13 cellular contexts compared by ENCODE assay signal in the genomic region with DNA sequence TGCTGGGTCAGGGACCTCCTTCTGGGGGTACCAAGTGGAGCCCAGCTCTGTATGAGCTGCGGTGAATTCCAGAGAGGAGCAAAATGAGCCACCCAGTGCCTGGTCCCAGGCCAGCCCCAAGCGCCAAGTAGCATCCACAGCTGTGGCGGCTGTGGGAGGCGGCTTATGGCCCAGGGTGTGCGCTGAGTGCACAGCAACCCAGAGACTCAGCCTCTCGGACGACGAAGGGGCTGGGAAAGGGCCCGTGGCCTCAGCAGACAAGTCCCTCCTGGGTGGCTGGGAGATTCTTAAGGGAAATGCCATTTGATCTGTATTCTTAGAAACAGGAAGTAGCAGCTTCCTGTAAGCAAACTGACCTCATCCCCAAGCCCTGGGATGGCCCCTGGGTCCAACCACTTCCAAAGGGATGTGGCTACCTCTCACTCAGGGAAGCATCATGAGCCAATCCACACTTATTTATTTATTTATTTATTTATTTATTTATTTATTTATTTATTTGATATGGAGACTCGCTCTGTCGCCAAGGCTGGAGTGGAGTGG. TPM values are rescaled to one million over a fixed set of nuclear protein-coding genes. Genes with fewer than 3 reads are reported as not detected.
A peak's percentile ranks its signal among the peaks of the same experiment; 100 is the strongest.
DNase-seq lines count a peak whose midpoint lies in the region; ATAC-seq and TF ChIP-seq lines count a peak whose summit lies in the region.
"Had no signal": no experiment of that assay in that cellular context is flagged by ENCODE, and none has a peak within 500 bp of the region (broad histone marks: within the 10 kb centered on the region; RNA-seq: fewer than 3 reads in every experiment).

No MANE protein-coding gene starts in this region.

- H3K27me3 ChIP-seq in DND-41 (ENCODE audit: insufficient read depth, low read length, poor library complexity) (no peaks in the 10 kb centered on the region), MG63 (no peaks in the 10 kb centered on the region), liver (ENCODE audit: control insufficient read depth in 4 of 4, insufficient read depth in 4 of 4, low read length in 3 of 4) (no peaks in the 10 kb centered on the region)

- TF ChIP-seq RAD21 in liver (IDR thresholded peaks at IDR 0.05), result no peak

- H3K27ac ChIP-seq in DND-41 (ENCODE audit: low read length) (no peak overlapping the region), coronary artery (no peak overlapping the region), liver (ENCODE audit: low read depth in 1 of 2, low read length in 2 of 2) (no peak overlapping the region)
- H3K27ac ChIP-seq: thoracic aorta had no signal

- no peak overlapping the region for H2AFZ ChIP-seq in DND-41 (ENCODE audit: low read depth, low read length)

- H3K36me3 ChIP-seq in DND-41 (ENCODE audit: insufficient read depth, low read length) (no peaks in the 10 kb centered on the region), MG63 (no peaks in the 10 kb centered on the region), liver (ENCODE audit: control insufficient read depth in 4 of 4, insufficient read depth in 3 of 4, low read depth in 1 of 4, low read length in 3 of 4) (no peaks in the 10 kb centered on the region)
- H3K36me3 ChIP-seq: thoracic aorta had no signal

- TF ChIP-seq CTCF in DND-41 (IDR thresholded peaks at IDR 0.05; ENCODE audit: borderline replicate concordance, extremely low read depth, low read length, poor library complexity, severe bottlenecking), result no peak
- no peak for TF ChIP-seq CTCF in coronary artery (IDR thresholded peaks at IDR 0.05)
- TF ChIP-seq CTCF in liver (IDR thresholded peaks at IDR 0.05; ENCODE audit: low read depth, low read length, missing input control), result no peak

- no peaks in the 10 kb centered on the region for H3K79me2 ChIP-seq in DND-41 (ENCODE audit: insufficient read depth, low read length)

- H3K4me1 ChIP-seq in DND-41 (ENCODE audit: insufficient read depth, low read length) (peaks cover 9% of the 10 kb centered on the region), liver (ENCODE audit: control insufficient read depth in 4 of 4, insufficient read depth in 4 of 4, low read length in 3 of 4) (peaks cover 2 to 17% (median 11%) of the 10 kb centered on the region in 4 donors)

- H3K4me3 ChIP-seq in DND-41 (ENCODE audit: low read depth in 1 of 2, low read length in 2 of 2), result no peak overlapping the region
- no peak overlapping the region for H3K4me3 ChIP-seq in MG63
- H3K4me3 ChIP-seq in coronary artery, result no peak overlapping the region
- H3K4me3 ChIP-seq in liver (ENCODE audit: low read depth in 1 of 3, low read length in 3 of 3), result no peak overlapping the region
- H3K4me3 ChIP-seq: thoracic aorta had no signal

- H3K9me3 ChIP-seq in DND-41 (ENCODE audit: insufficient read depth, low read length, severe bottlenecking) (no peaks in the 10 kb centered on the region), MG63 (no peaks in the 10 kb centered on the region), liver (ENCODE audit: control insufficient read depth in 4 of 4, low read length in 3 of 4) (no peaks in the 10 kb centered on the region)

- no peak overlapping the region for H3K4me2 ChIP-seq in DND-41 (ENCODE audit: insufficient read depth, low read length)

- ATAC-seq in DND-41 (ENCODE audit: insufficient read depth, low read depth) (peak; percentile 63), GM19455 (IDR thresholded peaks at IDR 0.05; ENCODE audit: unreplicated experiment) (no peak)
- ATAC-seq: CD8-positive, alpha-beta T cell; HCT116 had no signal

- H3K9ac ChIP-seq in DND-41 (ENCODE audit: low read depth, low read length) (no peak overlapping the region), liver (ENCODE audit: low read depth in 1 of 2, low read length in 2 of 2) (no peak overlapping the region)

- peak; percentile 32 for DNase-seq in DND-41
- DNase-seq in MG63, result peak; percentile 56
- peak; percentile 54 for DNase-seq in coronary artery (ENCODE audit: low spot score)
- DNase-seq in NCI-H1417 treated with DMSO at 0.1 percent for 48 hours (lab: John Stamatoyannopoulos, UW), result no peak
- no peak for DNase-seq in NCI-H1105 treated with DMSO at 0.1 percent for 48 hours (lab: John Stamatoyannopoulos, UW)
- no peak for DNase-seq in DMS79 (lab: John Stamatoyannopoulos, UW)
- DNase-seq: CD8-positive, alpha-beta T cell; nephron progenitor cell; stimulated activated CD4-positive, alpha-beta T cell treated with anti-CD3 and anti-CD28 coated beads, Interleukin-4, amount 100 ng/mL, for 24 hours had no signal

- H4K20me1 ChIP-seq in DND-41 (ENCODE audit: insufficient read depth, low read length), result no peaks in the 10 kb centered on the region

- WGBS in liver, result 66% methylated on average over 11 of the region's 11 CpGs

TF ChIP-seq in liver, 16 proteins besides CTCF, POLR2A, EP300 and RAD21:
- TF ChIP-seq HNF4G (IDR thresholded peaks at IDR 0.05) (no peak), FOXA1 (IDR thresholded peaks at IDR 0.05) (no peak), JUND (IDR thresholded peaks at IDR 0.05) (no peak), SP1 (IDR thresholded peaks at IDR 0.05) (peak; percentile 8), YY1 (IDR thresholded peaks at IDR 0.05) (no peak), EGR1 (IDR thresholded peaks at IDR 0.05; ENCODE audit: low read depth in 2 of 2) (peak in 1 of 2 donors; percentile 31), HNF4A (conservative IDR thresholded peaks at IDR 0.05) (no peak), NR2F2 (IDR thresholded peaks at IDR 0.05) (peak; percentile 71), GABPA (IDR thresholded peaks at IDR 0.05 in 1 of 2, conservative IDR thresholded peaks at IDR 0.05 in 1 of 2) (no peak)
- TF ChIP-seq, protein P1, sequence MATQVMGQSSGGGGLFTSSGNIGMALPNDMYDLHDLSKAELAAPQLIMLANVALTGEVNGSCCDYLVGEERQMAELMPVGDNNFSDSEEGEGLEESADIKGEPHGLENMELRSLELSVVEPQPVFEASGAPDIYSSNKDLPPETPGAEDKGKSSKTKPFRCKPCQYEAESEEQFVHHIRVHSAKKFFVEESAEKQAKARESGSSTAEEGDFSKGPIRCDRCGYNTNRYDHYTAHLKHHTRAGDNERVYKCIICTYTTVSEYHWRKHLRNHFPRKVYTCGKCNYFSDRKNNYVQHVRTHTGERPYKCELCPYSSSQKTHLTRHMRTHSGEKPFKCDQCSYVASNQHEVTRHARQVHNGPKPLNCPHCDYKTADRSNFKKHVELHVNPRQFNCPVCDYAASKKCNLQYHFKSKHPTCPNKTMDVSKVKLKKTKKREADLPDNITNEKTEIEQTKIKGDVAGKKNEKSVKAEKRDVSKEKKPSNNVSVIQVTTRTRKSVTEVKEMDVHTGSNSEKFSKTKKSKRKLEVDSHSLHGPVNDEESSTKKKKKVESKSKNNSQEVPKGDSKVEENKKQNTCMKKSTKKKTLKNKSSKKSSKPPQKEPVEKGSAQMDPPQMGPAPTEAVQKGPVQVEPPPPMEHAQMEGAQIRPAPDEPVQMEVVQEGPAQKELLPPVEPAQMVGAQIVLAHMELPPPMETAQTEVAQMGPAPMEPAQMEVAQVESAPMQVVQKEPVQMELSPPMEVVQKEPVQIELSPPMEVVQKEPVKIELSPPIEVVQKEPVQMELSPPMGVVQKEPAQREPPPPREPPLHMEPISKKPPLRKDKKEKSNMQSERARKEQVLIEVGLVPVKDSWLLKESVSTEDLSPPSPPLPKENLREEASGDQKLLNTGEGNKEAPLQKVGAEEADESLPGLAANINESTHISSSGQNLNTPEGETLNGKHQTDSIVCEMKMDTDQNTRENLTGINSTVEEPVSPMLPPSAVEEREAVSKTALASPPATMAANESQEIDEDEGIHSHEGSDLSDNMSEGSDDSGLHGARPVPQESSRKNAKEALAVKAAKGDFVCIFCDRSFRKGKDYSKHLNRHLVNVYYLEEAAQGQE (IDR thresholded peaks at IDR 0.05), result no peak

RNA-seq across cellular contexts. Expression of a gene that starts 19.8 kb away (rescaled TPM):
- total RNA-seq in MG63 (2014; rRNA removed; shearing (Covaris generic); ENCODE audit: low replicate concordance), result 0.32 and 1.2 TPM in 2 replicates
- total RNA-seq in liver, result 10 to 100 TPM in 1 of 2 donors, 1 to 10 TPM in 1; 4.6 to 17.1 TPM
- polyA plus RNA-seq in liver, result 1 to 10 TPM; 1.4 to 1.8 TPM

Comparison
In these comparisons a context has a peak if more than half of its experiments do, and no peak if none do; other contexts are left out.
1. DNase-seq: peak in DND-41 (single experiment), MG63 (single experiment) and coronary artery (single experiment); none in NCI-H1417 treated with DMSO at 0.1 percent for 48 hours (single experiment), NCI-H1105 treated with DMSO at 0.1 percent for 48 hours (single experiment) and DMS79 (single experiment).